ENCODE assay signal across 7 cellular contexts in the genomic region with DNA sequence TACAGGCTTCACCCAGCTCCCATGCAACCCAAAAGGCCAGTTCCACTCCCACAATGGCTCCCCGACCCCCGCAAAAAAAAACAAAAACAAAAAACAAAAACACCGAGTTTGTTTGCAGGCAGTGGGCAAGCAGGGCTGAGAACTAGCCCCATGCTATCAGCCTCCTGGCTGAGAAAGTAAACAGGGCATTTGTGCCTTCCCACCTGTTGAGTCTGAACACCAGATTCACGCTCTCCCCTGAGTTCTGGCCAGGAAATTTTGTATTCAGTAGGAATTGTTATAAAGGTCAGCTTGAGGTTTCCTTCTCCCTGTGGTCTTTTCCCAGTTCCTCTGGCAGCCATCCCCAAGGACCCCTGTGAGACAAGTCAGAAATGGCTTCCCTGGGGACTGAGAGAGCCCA.
"Had no signal": no experiment of that assay in that cellular context is flagged by ENCODE, and none has a peak within 500 bp of the region (broad histone marks: within the 10 kb centered on the region; RNA-seq: fewer than 3 reads in every experiment).

No MANE protein-coding gene starts in this region.

- H3K4me2 ChIP-seq: GM23338 had no signal

- H3K9me3 Mint-ChIP-seq: GM23338, HFFc6 had no signal

- ATAC-seq: K562 had no signal

- DNase-seq: HCEC 1CT, HFFc6, IMR-90, KG1 had no signal

- H3K4me3 Mint-ChIP-seq: GM23338, H9, HFFc6 had no signal

- H3K4me3 ChIP-seq: GM23338, K562 had no signal

- H3K27ac Mint-ChIP-seq: GM23338, H9, HFFc6 had no signal
